In the genomic region with DNA sequence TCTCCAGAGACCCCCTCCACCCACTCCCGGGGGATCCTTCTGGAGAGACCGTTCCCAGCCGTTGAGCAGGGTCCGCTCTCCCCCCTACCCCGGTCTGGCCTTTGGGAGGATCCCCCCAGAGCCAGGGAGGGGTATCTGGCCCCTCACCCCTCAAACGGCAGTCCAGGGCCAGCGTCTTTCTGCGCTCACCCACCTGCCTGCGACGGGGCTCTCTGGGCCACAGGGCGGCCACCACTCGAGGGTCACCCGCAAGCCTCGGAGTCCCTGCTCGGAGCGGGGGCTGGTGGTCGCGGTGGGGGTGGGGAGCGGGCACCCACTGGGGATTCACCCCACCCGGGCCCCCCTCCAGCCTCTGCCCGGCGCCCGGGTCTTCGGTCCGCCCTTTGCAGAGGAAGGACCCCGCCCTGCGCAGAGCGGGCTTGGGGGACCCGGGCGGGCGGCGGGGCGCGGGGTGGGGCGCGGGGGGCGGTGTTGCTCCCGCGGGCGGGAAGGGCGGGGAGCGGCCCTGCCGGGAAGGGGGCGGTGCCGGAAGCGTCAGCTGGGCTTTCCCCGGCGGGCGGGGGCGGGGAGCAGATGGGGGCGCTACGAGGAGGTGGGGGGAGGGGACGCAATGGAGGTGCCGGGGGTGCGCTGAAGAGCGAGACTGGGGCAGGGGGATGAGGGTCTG, we compare ENCODE assay signal across 8 cellular contexts. TPM values are rescaled to one million over a fixed set of nuclear protein-coding genes. Genes with fewer than 3 reads are reported as not detected.
DNase-seq lines count a peak whose midpoint lies in the region; ATAC-seq, FAIRE-seq and TF ChIP-seq lines count a peak whose summit lies in the region.

No MANE protein-coding gene starts in this region.

- H2AFZ ChIP-seq in OCI-LY1 (ENCODE audit: low read length): no peak overlapping the region

- ATAC-seq in gastroesophageal sphincter: peak; percentile 23
- ATAC-seq in pancreas: peak; percentile 33 to 52 (median 41)
- no peak for ATAC-seq in GM18870 (IDR thresholded peaks at IDR 0.05; ENCODE audit: unreplicated experiment)
- ATAC-seq in GM18909 (IDR thresholded peaks at IDR 0.05; ENCODE audit: poor library complexity, unreplicated experiment): no peak

- intact Hi-C loops in pancreas (cut with DNase I): loop anchor here in 1 of 3 donors (5.0 kb wide), 1 partner anchor 57 kb away; no protein-coding TSS in a partner anchor
- intact Hi-C loops in transverse colon (cut with DNase I; ENCODE audit: low total_unique reads): no loop called here

- no peak for TF ChIP-seq CTCF in OCI-LY1 (IDR thresholded peaks at IDR 0.05; ENCODE audit: low read length)
- TF ChIP-seq CTCF in gastroesophageal sphincter (IDR thresholded peaks at IDR 0.05): no peak
- no peak for TF ChIP-seq CTCF in pancreas (IDR thresholded peaks at IDR 0.05)
- TF ChIP-seq CTCF in transverse colon (IDR thresholded peaks at IDR 0.05): no peak

- H3K4me2 ChIP-seq in OCI-LY1 (ENCODE audit: low read length): peak overlapping the region; percentile 20; the same call in 1 of the 2 replicates

- WGBS in gastroesophageal sphincter (ENCODE audit: low coverage in 1 of 2), 2 donors: no CpG with 5 or more reads among the region's 56 CpGs
- 10 to 14% methylated on average over 40 to 55 of the region's 56 CpGs for WGBS in pancreas, 2 donors
- 18% methylated on average over 16 of the region's 56 CpGs; no CpG with 5 or more reads in 1 of the 2 donors for WGBS in transverse colon (ENCODE audit: low coverage in 1 of 2), 2 donors

- no peaks in the 10 kb centered on the region for H3K79me2 ChIP-seq in OCI-LY1 (ENCODE audit: insufficient read depth, low read length)

- in situ Hi-C loops in transverse colon (cut with MboI; ENCODE audit: low pct_ligation_motif_present in 1 of 4, low pct_unique_long_range_greater_than_20kb in 1 of 4, low sequenced_read_pairs in 3 of 4): loop anchor here in 2 of 4 donors (5.0 to 10.0 kb wide), 2 partner anchors 50 to 97 kb away; no protein-coding TSS in a partner anchor

- H3F3A ChIP-seq in OCI-LY1 (ENCODE audit: insufficient read depth, low read length): no peaks in the 10 kb centered on the region

- H3K36me3 ChIP-seq in OCI-LY1 (ENCODE audit: insufficient read depth, low read length) (no peaks in the 10 kb centered on the region), gastroesophageal sphincter (no peaks in the 10 kb centered on the region), pancreas (no peaks in the 10 kb centered on the region), transverse colon (no peaks in the 10 kb centered on the region)

- no peak overlapping the region for H3K27ac ChIP-seq in OCI-LY1 (ENCODE audit: low read depth, low read length, poor library complexity, severe bottlenecking)
- H3K27ac ChIP-seq in gastroesophageal sphincter: peak overlapping the region; percentile 79 to 98 (median 93)
- peak overlapping the region; percentile 64 to 95 (median 86) for H3K27ac ChIP-seq in pancreas
- peak overlapping the region; percentile 86 to 97 (median 92) for H3K27ac ChIP-seq in transverse colon

- no peak overlapping the region for H3K9ac ChIP-seq in OCI-LY1 (ENCODE audit: low read length)

- TF ChIP-seq EP300 in gastroesophageal sphincter (IDR thresholded peaks at IDR 0.05) (no peak), transverse colon (IDR thresholded peaks at IDR 0.05; ENCODE audit: low read depth) (no peak)

- FAIRE-seq in GM12891 (lab: Jason Lieb, UNC) (no peak), pancreas (lab: Jason Lieb, UNC) (no peak)

- H3K4me1 ChIP-seq in OCI-LY1 (ENCODE audit: insufficient read depth, low read length, severe bottlenecking) (peaks cover 28% of the 10 kb centered on the region), gastroesophageal sphincter (peaks cover 0 to 87% (median 40%) of the 10 kb centered on the region in 3 donors), pancreas (peaks cover 14 to 23% (median 19%) of the 10 kb centered on the region in 3 donors), transverse colon (peaks cover 36 to 57% (median 43%) of the 10 kb centered on the region in 4 donors)

- no peaks in the 10 kb centered on the region for H3K9me2 ChIP-seq in OCI-LY1 (ENCODE audit: low read depth, low read length)

- H4K20me1 ChIP-seq in OCI-LY1 (ENCODE audit: insufficient read depth, low read length): no peaks in the 10 kb centered on the region

- peaks cover 4% of the 10 kb centered on the region; the same call in 1 of the 2 replicates for H3K27me3 ChIP-seq in OCI-LY1 (ENCODE audit: insufficient read depth, low read length)
- H3K27me3 ChIP-seq in gastroesophageal sphincter: no peaks in the 10 kb centered on the region
- H3K27me3 ChIP-seq in pancreas: no peaks in the 10 kb centered on the region
- H3K27me3 ChIP-seq in transverse colon: no peaks in the 10 kb centered on the region

- no peaks in the 10 kb centered on the region for H3K9me3 ChIP-seq in OCI-LY1 (ENCODE audit: low read length)
- no peaks in the 10 kb centered on the region for H3K9me3 ChIP-seq in gastroesophageal sphincter
- H3K9me3 ChIP-seq in pancreas: no peaks in the 10 kb centered on the region
- H3K9me3 ChIP-seq in transverse colon: no peaks in the 10 kb centered on the region

- peak overlapping the region; percentile 32 for H3K4me3 ChIP-seq in OCI-LY1 (ENCODE audit: low read depth, low read length, poor library complexity, severe bottlenecking)
- peak overlapping the region; percentile 49 to 61 for H3K4me3 ChIP-seq in gastroesophageal sphincter
- peak overlapping the region in 2 of 4 donors; percentile 30 to 48 for H3K4me3 ChIP-seq in pancreas
- H3K4me3 ChIP-seq in transverse colon: peak overlapping the region; percentile 24 to 44 (median 38)

- TF ChIP-seq POLR2A in GM12891 (IDR thresholded peaks at IDR 0.05; ENCODE audit: low read depth, low read length) (no peak), gastroesophageal sphincter (IDR thresholded peaks at IDR 0.05) (no peak), transverse colon (IDR thresholded peaks at IDR 0.05) (no peak)

- peak; percentile 76 for DNase-seq in GM12891 (ENCODE audit: insufficient read length, low spot score)
- DNase-seq in activated T-helper 1 cell treated with anti-CD3 and anti-CD28 coated beads, Interleukin-2, amount 50 U/mL, for 16 hours (ENCODE audit: low read depth in 1 of 2, low spot score in 1 of 2): peak; percentile 58 to 84
- DNase-seq in pancreas: peak; percentile 76 to 94 (median 87)
- DNase-seq in transverse colon: peak; percentile 92

TF ChIP-seq in GM12891, 5 proteins besides CTCF, POLR2A, EP300 and RAD21:
- TF ChIP-seq SPI1 (IDR thresholded peaks at IDR 0.05; ENCODE audit: low read depth, low read length): no peak
- no peak for TF ChIP-seq POU2F2 (IDR thresholded peaks at IDR 0.05; ENCODE audit: low read depth, low read length)
- TF ChIP-seq PAX5 (IDR thresholded peaks at IDR 0.05; ENCODE audit: insufficient read depth, low read length, severe bottlenecking): no peak
- no peak for TF ChIP-seq POLR2AphosphoS5 (IDR thresholded peaks at IDR 0.05; ENCODE audit: low read depth, low read length)
- no peak for TF ChIP-seq TAF1 (IDR thresholded peaks at IDR 0.05; ENCODE audit: low read depth, low read length)
TF ChIP-seq in GM12891: peak in this region for 0.

RNA-seq across cellular contexts. Expression of a gene that starts 16.6 kb away (rescaled TPM):
- 35.8 TPM for polyA plus RNA-seq in GM12891 (2012; ENCODE audit: low read depth, missing spikeins)
- total RNA-seq in gastroesophageal sphincter: 10 to 100 TPM; 21.9 to 36.2 (median 30.9) TPM
- 10 to 100 TPM; 37.2 to 61.9 (median 54.1) TPM for total RNA-seq in pancreas
- polyA plus RNA-seq in pancreas: 10 to 100 TPM; 51.1 to 56.4 TPM
- total RNA-seq in transverse colon: 10 to 100 TPM; 31.0 to 37.9 (median 36.4) TPM

RNA-seq across cellular contexts. Expression of a gene that starts 16.8 kb away (rescaled TPM):
- 13.5 TPM for polyA plus RNA-seq in GM12891 (2012; ENCODE audit: low read depth, missing spikeins)
- total RNA-seq in gastroesophageal sphincter (10 to 100 TPM; 18.8 to 30.0 (median 22.6) TPM), pancreas (10 to 100 TPM in 4 of 6 donors, 1 to 10 TPM in 2; 7.4 to 13.1 (median 12.1) TPM), transverse colon (10 to 100 TPM; 10.1 to 24.4 (median 18.3) TPM)
- 1 to 10 TPM; 7.1 to 8.6 TPM for polyA plus RNA-seq in pancreas

RNA-seq across cellular contexts. Expression of a gene that starts 25.5 kb away (rescaled TPM):
- polyA plus RNA-seq in GM12891 (2012; ENCODE audit: low read depth, missing spikeins): 34.2 TPM
- 10 to 100 TPM; 30.0 to 58.3 (median 46.4) TPM for total RNA-seq in gastroesophageal sphincter
- 10 to 100 TPM; 25.8 to 90.1 (median 33.1) TPM for total RNA-seq in pancreas
- 10 to 100 TPM; 55.3 to 82.7 TPM for polyA plus RNA-seq in pancreas
- total RNA-seq in transverse colon: 100 to 1,000 TPM; 115 to 290 (median 147) TPM

Comparison
In these comparisons a context has a peak if more than half of its experiments do, and no peak if none do; other contexts are left out.
1. ATAC-seq: peak in gastroesophageal sphincter (single experiment) and pancreas (4 of 4); none in GM18870 (single experiment) and GM18909 (single experiment).
2. Peak in every context shown above with its lines, with median percentiles within 50 percentile points of each other: DNase-seq.